In the genomic region with DNA sequence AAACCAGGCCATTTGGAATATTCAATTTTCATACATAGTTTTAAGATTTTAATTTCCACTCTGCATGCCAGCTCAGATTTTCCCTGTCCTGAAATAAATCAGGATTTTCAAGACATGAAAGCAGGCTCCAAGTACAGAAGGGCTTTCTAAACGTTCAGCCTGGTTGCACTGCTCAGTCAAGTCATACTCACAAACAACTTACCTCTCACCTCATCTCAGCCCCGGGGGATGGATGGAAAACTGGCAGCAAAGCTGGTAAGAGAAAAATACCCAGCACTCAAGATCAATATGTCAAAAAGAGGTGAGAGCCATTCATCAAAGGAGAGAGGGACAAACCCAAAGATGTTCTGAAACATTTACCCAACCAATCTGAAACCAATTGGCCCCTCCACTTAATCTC, we compare ENCODE assay signal across 25 cellular contexts.
"Had no signal": no experiment of that assay in that cellular context is flagged by ENCODE, and none has a peak within 500 bp of the region (broad histone marks: within the 10 kb centered on the region; RNA-seq: fewer than 3 reads in every experiment).

No MANE protein-coding gene starts in this region.

- H3K36me3 Mint-ChIP-seq: immature natural killer cell; natural killer cell treated with Interleukin-12 subunit alpha and Interleukin-12 subunit beta and Interleukin-15 and Interleukin-18, amount 100 ng/mL, for 72 hours; stimulated activated naive B cell treated with anti-CD40 and anti-IgM and Interleukin-4, amounts not matched to agents 10 μg/mL and 1 μg/mL and 100 μg/mL, for 72 hours; type B pancreatic cell had no signal

- H3K4me1 Mint-ChIP-seq: immature natural killer cell, neural crest cell had no signal

- DNase-seq: heart left ventricle; hypothalamus; immature natural killer cell; kidney; left colon; left lung; lower lobe of right lung; mammary epithelial cell; mesenchymal stem cell; naive thymus-derived CD4-positive, alpha-beta T cell; nucleus accumbens; pancreas; posterior cingulate gyrus; right lobe of liver; stimulated activated CD4-positive, alpha-beta T cell treated with anti-CD3 and anti-CD28 coated beads, Interleukin-1b, Interleukin-23, amount 100 ng/mL, for 48 hours; stimulated activated CD4-positive, alpha-beta T cell treated with anti-CD3 and anti-CD28 coated beads, Interleukin-2, amount 100 ng/mL, for 48 hours; stimulated activated naive B cell treated with anti-CD40 and anti-IgM and Interleukin-4, amounts not matched to agents 10 μg/mL and 1 μg/mL and 100 μg/mL, for 72 hours; stimulated activated naive CD8-positive, alpha-beta T cell treated with anti-CD3 and anti-CD28 coated beads, Interleukin-15, Interleukin-2, amounts not matched to agents 100 U/mL and 50 U/mL, for 24 hours; stomach; testis; tibial artery; uterus had no signal

- H3K27ac Mint-ChIP-seq: immature natural killer cell; naive thymus-derived CD4-positive, alpha-beta T cell; natural killer cell treated with Interleukin-12 subunit alpha and Interleukin-12 subunit beta and Interleukin-15 and Interleukin-18, amount 100 ng/mL, for 72 hours; stimulated activated naive B cell treated with anti-CD40 and anti-IgM and Interleukin-4, amounts not matched to agents 10 μg/mL and 1 μg/mL and 100 μg/mL, for 72 hours; type B pancreatic cell had no signal

- H3K27me3 Mint-ChIP-seq: type B pancreatic cell had no signal

- H3K4me3 Mint-ChIP-seq: immature natural killer cell; naive thymus-derived CD4-positive, alpha-beta T cell; natural killer cell treated with Interleukin-12 subunit alpha and Interleukin-12 subunit beta and Interleukin-15 and Interleukin-18, amount 100 ng/mL, for 72 hours; neural crest cell; stimulated activated naive B cell treated with anti-CD40 and anti-IgM and Interleukin-4, amounts not matched to agents 10 μg/mL and 1 μg/mL and 100 μg/mL, for 72 hours; type B pancreatic cell had no signal
